In genomic region chr15:45705510-45706473, GRCh38 we compare ENCODE assay signal across 8 cellular contexts.
DNase-seq lines count a peak whose midpoint lies in the region; ATAC-seq and TF ChIP-seq lines count a peak whose summit lies in the region.

No MANE protein-coding gene starts in this region.

- no peak for TF ChIP-seq EP300 in transverse colon (IDR thresholded peaks at IDR 0.05; ENCODE audit: low read depth)

- H3K14ac ChIP-seq in trophoblast cell (ENCODE audit: low read length): no peak overlapping the region

- no peak overlapping the region for H4K91ac ChIP-seq in trophoblast cell (ENCODE audit: low read depth, low read length)

- in situ Hi-C loops in transverse colon (cut with MboI; ENCODE audit: low pct_ligation_motif_present in 1 of 4, low pct_unique_long_range_greater_than_20kb in 1 of 4, low sequenced_read_pairs in 3 of 4): no loop called here

- TF ChIP-seq POLR2A in transverse colon (IDR thresholded peaks at IDR 0.05): no peak

- no peaks in the 10 kb centered on the region for H3K36me3 Mint-ChIP-seq in activated naive CD8-positive, alpha-beta T cell treated with anti-CD3 and anti-CD28 coated beads for 36 hours

- no peaks in the 10 kb centered on the region for H3K4me1 ChIP-seq in cardiac muscle cell (ENCODE audit: low read depth)
- H3K4me1 ChIP-seq in trophoblast cell (ENCODE audit: control insufficient read depth in 1 of 2, insufficient read depth in 2 of 2, low read length in 2 of 2): peaks cover 0 to 2% of the 10 kb centered on the region in 2 experiments
- H3K4me1 ChIP-seq in transverse colon: peaks cover 0 to 22% (median 12%) of the 10 kb centered on the region in 4 donors

- no CpG with 5 or more reads among the region's 15 CpGs for WGBS in trophoblast cell (ENCODE audit: extremely low coverage, insufficient coverage, insufficient read length)
- WGBS in transverse colon (ENCODE audit: low coverage in 1 of 2), 2 donors: 0 to 3% methylated on average over 15 of the region's 15 CpGs

- H3K27ac ChIP-seq in cardiac muscle cell (no peak overlapping the region), trophoblast cell (ENCODE audit: low read depth, low read length) (no peak overlapping the region), transverse colon (peak overlapping the region; percentile 28 to 53 (median 44))

- H3K4me2 ChIP-seq in trophoblast cell (ENCODE audit: low read length): peak overlapping the region; percentile 66

- no peak overlapping the region for H4K12ac ChIP-seq in trophoblast cell (ENCODE audit: low read depth, low read length)

- H3K18ac ChIP-seq in trophoblast cell (ENCODE audit: low read length): no peak overlapping the region

- H3K9me3 Mint-ChIP-seq in activated naive CD8-positive, alpha-beta T cell treated with anti-CD3 and anti-CD28 coated beads for 36 hours: no peaks in the 10 kb centered on the region

- peaks cover 8% of the 10 kb centered on the region for H3K27me3 Mint-ChIP-seq in activated naive CD8-positive, alpha-beta T cell treated with anti-CD3 and anti-CD28 coated beads for 36 hours

- peak overlapping the region; percentile 67 for H3K4me3 ChIP-seq in GM08714 (ENCODE audit: low read length)
- H3K4me3 ChIP-seq in cardiac muscle cell: peak overlapping the region; percentile 62
- H3K4me3 ChIP-seq in trophoblast cell (ENCODE audit: low read depth, low read length): no peak overlapping the region
- H3K4me3 ChIP-seq in transverse colon: peak overlapping the region; percentile 3 to 64 (median 38)

- H3K4me3 Mint-ChIP-seq in activated naive CD8-positive, alpha-beta T cell treated with anti-CD3 and anti-CD28 coated beads for 36 hours: peak overlapping the region; percentile 82

- no peak overlapping the region for H2AFZ ChIP-seq in trophoblast cell (ENCODE audit: insufficient read depth, low read length, poor library complexity)

- peaks cover 12% of the 10 kb centered on the region for H3K4me1 Mint-ChIP-seq in activated naive CD8-positive, alpha-beta T cell treated with anti-CD3 and anti-CD28 coated beads for 36 hours

- no peaks in the 10 kb centered on the region for H3K9me3 ChIP-seq in cardiac muscle cell (ENCODE audit: low read depth)
- no peaks in the 10 kb centered on the region for H3K9me3 ChIP-seq in trophoblast cell (ENCODE audit: insufficient read depth, low read depth, low read length)
- no peaks in the 10 kb centered on the region for H3K9me3 ChIP-seq in transverse colon

- H2BK120ac ChIP-seq in trophoblast cell (ENCODE audit: insufficient read depth, low read length, poor library complexity): no peak overlapping the region

- no peak overlapping the region for H4K8ac ChIP-seq in trophoblast cell (ENCODE audit: low read depth, low read length)

- H3K23ac ChIP-seq in trophoblast cell (ENCODE audit: low read length): no peak overlapping the region

- H3K36me3 ChIP-seq in cardiac muscle cell: no peaks in the 10 kb centered on the region
- H3K36me3 ChIP-seq in trophoblast cell (ENCODE audit: control insufficient read depth in 1 of 2, insufficient read depth in 2 of 2, low read length in 2 of 2): no peaks in the 10 kb centered on the region
- H3K36me3 ChIP-seq in transverse colon: no peaks in the 10 kb centered on the region

- no peak overlapping the region for H3K27ac Mint-ChIP-seq in activated naive CD8-positive, alpha-beta T cell treated with anti-CD3 and anti-CD28 coated beads for 36 hours

- TF ChIP-seq CTCF in cardiac muscle cell (IDR thresholded peaks at IDR 0.05; ENCODE audit: low read depth, low read length) (peak; percentile 83), transverse colon (IDR thresholded peaks at IDR 0.05) (peak; percentile 89 to 96 (median 91))

- H3K79me2 ChIP-seq in trophoblast cell (ENCODE audit: control insufficient read depth, insufficient read depth, low read length, poor library complexity): no peaks in the 10 kb centered on the region

- H3K4ac ChIP-seq in trophoblast cell (ENCODE audit: low read depth, low read length): no peak overlapping the region

- no peaks in the 10 kb centered on the region for H3K27me3 ChIP-seq in cardiac muscle cell
- H3K27me3 ChIP-seq in trophoblast cell (ENCODE audit: insufficient read depth, low read length): no peaks in the 10 kb centered on the region
- H3K27me3 ChIP-seq in transverse colon: peaks cover 5% of the 10 kb centered on the region

- no peak overlapping the region for H2BK12ac ChIP-seq in trophoblast cell (ENCODE audit: low read length)

- intact Hi-C loops in transverse colon (cut with DNase I; ENCODE audit: low total_unique reads): no loop called here

- DNase-seq in NAMALWA (ENCODE audit: low spot score) (peak; percentile 87), cardiac muscle cell (ENCODE audit: low read depth in 1 of 2, low spot score in 1 of 2) (peak; percentile 87 to 90), trophoblast cell (peak; percentile 70 to 82), transverse colon (peak; percentile 83)
- peak; percentile 59 for DNase-seq in activated naive CD8-positive, alpha-beta T cell treated with anti-CD3 and anti-CD28 coated beads for 36 hours

- H3K9ac ChIP-seq in trophoblast cell (ENCODE audit: low read length): no peak overlapping the region

- H3K79me1 ChIP-seq in trophoblast cell (ENCODE audit: low read length): peaks cover 5% of the 10 kb centered on the region

- no peak overlapping the region for H2BK5ac ChIP-seq in trophoblast cell (ENCODE audit: low read depth, low read length, poor library complexity)

- ATAC-seq in HG02588 (IDR thresholded peaks at IDR 0.05; ENCODE audit: unreplicated experiment) (peak; percentile 86), SK-N-SH treated with all-trans-retinoic acid at 6 μM for 48 hours (peak; percentile 98)

- H2AK5ac ChIP-seq in trophoblast cell (ENCODE audit: low read length): no peak overlapping the region

TF ChIP-seq in SK-N-SH treated with all-trans-retinoic acid at 6 μM for 48 hours, 23 proteins besides CTCF, POLR2A, EP300 and RAD21:
- no peak for TF ChIP-seq PPARA (CRISPR knock-in tag; IDR thresholded peaks at IDR 0.05; ENCODE audit: borderline replicate concordance)
- TF ChIP-seq SNAI2 (CRISPR knock-in tag; IDR thresholded peaks at IDR 0.05): no peak
- TF ChIP-seq ZC3H10 (CRISPR knock-in tag; IDR thresholded peaks at IDR 0.05): no peak
- no peak for TF ChIP-seq ESRRG (CRISPR knock-in tag; IDR thresholded peaks at IDR 0.05)

Comparison
In these comparisons a context has a peak if more than half of its experiments do, and no peak if none do; other contexts are left out.
1. H3K27ac ChIP-seq: peak in transverse colon (4 of 4); none in cardiac muscle cell (single experiment) and trophoblast cell (single experiment).
2. Peak in every context shown above with its lines, with median percentiles within 50 percentile points of each other: DNase-seq.